Comparison of ENCODE assay signal across 18 cellular contexts in the genomic region with DNA sequence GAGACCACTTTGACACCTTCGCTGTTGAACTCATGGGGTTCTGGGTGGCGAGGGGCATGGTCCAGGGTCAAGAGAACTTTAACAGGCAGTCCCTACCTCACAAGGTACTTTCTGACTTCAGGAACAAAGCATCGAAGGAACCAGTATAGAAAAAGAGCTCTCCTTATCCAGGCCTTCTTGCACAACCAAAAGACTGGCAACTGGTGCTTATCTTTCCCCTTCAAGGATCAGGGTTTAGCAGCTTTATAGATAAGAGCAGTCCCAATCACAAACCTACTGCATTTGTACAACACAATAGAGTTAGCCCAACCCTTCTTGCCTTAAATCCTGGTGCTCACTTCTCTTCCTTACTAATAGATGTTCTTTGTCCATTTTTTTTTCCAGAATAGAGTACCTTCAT.
"Had no signal": no experiment of that assay in that cellular context is flagged by ENCODE, and none has a peak within 500 bp of the region (broad histone marks: within the 10 kb centered on the region; RNA-seq: fewer than 3 reads in every experiment).

No MANE protein-coding gene starts in this region.

- H3K27ac Mint-ChIP-seq: activated CD4-positive, alpha-beta memory T cell treated with anti-CD3 and anti-CD28 coated beads for 36 hours; activated CD4-positive, alpha-beta T cell treated with anti-CD3 and anti-CD28 coated beads for 36 hours; activated naive CD8-positive, alpha-beta T cell treated with anti-CD3 and anti-CD28 coated beads, Interleukin-2, amount 10 ng/mL, durations not matched to agents 7 days and 5 days; activated T-helper 17 cell treated with anti-CD3 and anti-CD28 coated beads, Interleukin-2, amount 50 U/mL, for 72 hours; nephron progenitor cell had no signal

- H3K27ac ChIP-seq: brain microvascular endothelial cell, dorsolateral prefrontal cortex, gastrocnemius medialis, heart left ventricle, left lung, tibial nerve, vagina had no signal

- DNase-seq: activated CD4-positive, alpha-beta memory T cell treated with anti-CD3 and anti-CD28 coated beads for 36 hours; activated CD4-positive, alpha-beta T cell treated with anti-CD3 and anti-CD28 coated beads for 36 hours; activated naive CD4-positive, alpha-beta T cell; activated naive CD8-positive, alpha-beta T cell treated with anti-CD3 and anti-CD28 coated beads, Interleukin-2, amount 10 ng/mL, durations not matched to agents 7 days and 5 days; activated T-cell treated with anti-CD3 and anti-CD28 coated beads for 4 hours; brain microvascular endothelial cell; central memory CD4-positive, alpha-beta T cell; dorsolateral prefrontal cortex; gastrocnemius medialis; heart left ventricle; left lung; nephron progenitor cell; occipital lobe; retina; stimulated activated naive CD8-positive, alpha-beta T cell treated with anti-CD3 and anti-CD28 coated beads, Interleukin-15, Interleukin-2, amounts not matched to agents 100 U/mL and 50 U/mL, for 24 hours had no signal

- H3K4me3 ChIP-seq: dorsolateral prefrontal cortex, gastrocnemius medialis, heart left ventricle, left lung, tibial nerve, vagina had no signal

- ATAC-seq: activated CD4-positive, alpha-beta T cell treated with anti-CD3 and anti-CD28 coated beads for 36 hours; activated T-helper 17 cell treated with anti-CD3 and anti-CD28 coated beads, Interleukin-2, amount 50 U/mL, for 72 hours; gastrocnemius medialis; heart left ventricle; left lung; stimulated activated naive CD8-positive, alpha-beta T cell treated with anti-CD3 and anti-CD28 coated beads, Interleukin-15, Interleukin-2, amounts not matched to agents 100 U/mL and 50 U/mL, for 24 hours had no signal

- H3K4me3 Mint-ChIP-seq: activated CD4-positive, alpha-beta memory T cell treated with anti-CD3 and anti-CD28 coated beads for 36 hours; activated CD4-positive, alpha-beta T cell treated with anti-CD3 and anti-CD28 coated beads for 36 hours; activated naive CD8-positive, alpha-beta T cell treated with anti-CD3 and anti-CD28 coated beads, Interleukin-2, amount 10 ng/mL, durations not matched to agents 7 days and 5 days; activated T-helper 17 cell treated with anti-CD3 and anti-CD28 coated beads, Interleukin-2, amount 50 U/mL, for 72 hours; nephron progenitor cell had no signal

- H3K27me3 ChIP-seq: brain microvascular endothelial cell, dorsolateral prefrontal cortex, gastrocnemius medialis, heart left ventricle, left lung, tibial nerve, vagina had no signal

- H3K36me3 ChIP-seq: brain microvascular endothelial cell, gastrocnemius medialis, heart left ventricle, left lung, tibial nerve, vagina had no signal

- H3K27me3 Mint-ChIP-seq: activated CD4-positive, alpha-beta T cell treated with anti-CD3 and anti-CD28 coated beads for 36 hours; activated T-helper 17 cell treated with anti-CD3 and anti-CD28 coated beads, Interleukin-2, amount 50 U/mL, for 72 hours had no signal

- H3K9me3 ChIP-seq: gastrocnemius medialis, left lung, vagina had no signal

- H3K36me3 Mint-ChIP-seq: activated CD4-positive, alpha-beta memory T cell treated with anti-CD3 and anti-CD28 coated beads for 36 hours; activated naive CD8-positive, alpha-beta T cell treated with anti-CD3 and anti-CD28 coated beads, Interleukin-2, amount 10 ng/mL, durations not matched to agents 7 days and 5 days had no signal
